Comparison of ENCODE assay signal across 12 cellular contexts in genomic region chr7:129569811-129570215, GRCh38. TPM values are rescaled to one million over a fixed set of nuclear protein-coding genes. Genes with fewer than 3 reads are reported as not detected.
A peak's percentile ranks its signal among the peaks of the same experiment; 100 is the strongest.
DNase-seq lines count a peak whose midpoint lies in the region; ATAC-seq and TF ChIP-seq lines count a peak whose summit lies in the region.
"Had no signal": no experiment of that assay in that cellular context is flagged by ENCODE, and none has a peak within 500 bp of the region (broad histone marks: within the 10 kb centered on the region; RNA-seq: fewer than 3 reads in every experiment).

No MANE protein-coding gene starts in this region.

- CTCF ChIA-PET in activated CD4-positive, alpha-beta memory T cell treated with anti-CD3 and anti-CD28 coated beads, Interleukin-2, amount 10 ng/mL, durations not matched to agents 7 days and 5 days (lab: Charles Lee) = interaction anchor here (0.7 kb wide), 1 partner anchor 73 kb away, joined by 3 read pairs; no protein-coding TSS in a partner anchor
- CTCF ChIA-PET in activated CD4-positive, alpha-beta T cell treated with anti-CD3 and anti-CD28 coated beads, Interleukin-2, amount 10 ng/mL, durations not matched to agents 7 days and 5 days (lab: Charles Lee) = no interaction called here

- no peaks in the 10 kb centered on the region for H3K27me3 ChIP-seq in SJCRH30
- H3K27me3 ChIP-seq in stomach = peaks cover 0 to 9% (median 0%) of the 10 kb centered on the region in 3 donors

- ATAC-seq in stimulated activated memory B cell treated with anti-CD40 and anti-IgM and Interleukin-4, amounts not matched to agents 10 μg/mL and 1 μg/mL and 100 μg/mL, for 72 hours = no peak

- no peak overlapping the region for H3K27ac Mint-ChIP-seq in stimulated activated memory B cell treated with anti-CD40 and anti-IgM and Interleukin-4, amounts not matched to agents 10 μg/mL and 1 μg/mL and 100 μg/mL, for 72 hours
- no peak overlapping the region for H3K27ac Mint-ChIP-seq in activated CD4-positive, alpha-beta memory T cell treated with anti-CD3 and anti-CD28 coated beads, Interleukin-2, amount 10 ng/mL, durations not matched to agents 7 days and 5 days
- no peak overlapping the region for H3K27ac Mint-ChIP-seq in activated CD4-positive, alpha-beta T cell treated with anti-CD3 and anti-CD28 coated beads, Interleukin-2, amount 10 ng/mL, durations not matched to agents 7 days and 5 days

- H3K36me3 ChIP-seq in SJCRH30 = no peaks in the 10 kb centered on the region
- no peaks in the 10 kb centered on the region for H3K36me3 ChIP-seq in stomach

- no peaks in the 10 kb centered on the region for H3K9me3 Mint-ChIP-seq in stimulated activated memory B cell treated with anti-CD40 and anti-IgM and Interleukin-4, amounts not matched to agents 10 μg/mL and 1 μg/mL and 100 μg/mL, for 72 hours
- H3K9me3 Mint-ChIP-seq in activated CD4-positive, alpha-beta memory T cell treated with anti-CD3 and anti-CD28 coated beads, Interleukin-2, amount 10 ng/mL, durations not matched to agents 7 days and 5 days = peaks cover 3% of the 10 kb centered on the region
- no peaks in the 10 kb centered on the region for H3K9me3 Mint-ChIP-seq in activated CD4-positive, alpha-beta T cell treated with anti-CD3 and anti-CD28 coated beads, Interleukin-2, amount 10 ng/mL, durations not matched to agents 7 days and 5 days

- H3K27me3 Mint-ChIP-seq in stimulated activated memory B cell treated with anti-CD40 and anti-IgM and Interleukin-4, amounts not matched to agents 10 μg/mL and 1 μg/mL and 100 μg/mL, for 72 hours = peaks cover 27% of the 10 kb centered on the region
- H3K27me3 Mint-ChIP-seq in activated CD4-positive, alpha-beta memory T cell treated with anti-CD3 and anti-CD28 coated beads, Interleukin-2, amount 10 ng/mL, durations not matched to agents 7 days and 5 days = peaks cover 21% of the 10 kb centered on the region
- H3K27me3 Mint-ChIP-seq in activated CD4-positive, alpha-beta T cell treated with anti-CD3 and anti-CD28 coated beads, Interleukin-2, amount 10 ng/mL, durations not matched to agents 7 days and 5 days = peaks cover 16% of the 10 kb centered on the region

- H3K9me3 ChIP-seq in SJCRH30 (replicated peaks) (peaks cover 4% of the 10 kb centered on the region; the same call in 1 of the 2 replicates), stomach (peaks cover 0 to 5% (median 0%) of the 10 kb centered on the region in 4 donors)

- no peak for TF ChIP-seq EP300 in stomach (IDR thresholded peaks at IDR 0.05)

- POLR2A ChIA-PET in activated CD4-positive, alpha-beta memory T cell treated with anti-CD3 and anti-CD28 coated beads, Interleukin-2, amount 10 ng/mL, durations not matched to agents 7 days and 5 days (lab: Charles Lee) = no interaction called here
- POLR2A ChIA-PET in activated CD4-positive, alpha-beta T cell treated with anti-CD3 and anti-CD28 coated beads, Interleukin-2, amount 10 ng/mL, durations not matched to agents 7 days and 5 days (lab: Charles Lee) = no interaction called here

- 53 to 66% (median 58%) methylated on average over 2 of the region's 2 CpGs for WGBS in stomach, 5 donors

- H3K27ac ChIP-seq in SJCRH30 = peak overlapping the region; percentile 60
- no peak overlapping the region for H3K27ac ChIP-seq in stomach
- H3K27ac ChIP-seq: 22Rv1 had no signal

- TF ChIP-seq CTCF in fibroblast of the aortic adventitia (IDR thresholded peaks at IDR 0.05; ENCODE audit: insufficient read depth, low read length) = no peak
- TF ChIP-seq CTCF in stomach (IDR thresholded peaks at IDR 0.05) = no peak

- no peak overlapping the region for H3K4me3 Mint-ChIP-seq in stimulated activated memory B cell treated with anti-CD40 and anti-IgM and Interleukin-4, amounts not matched to agents 10 μg/mL and 1 μg/mL and 100 μg/mL, for 72 hours
- no peak overlapping the region for H3K4me3 Mint-ChIP-seq in activated CD4-positive, alpha-beta memory T cell treated with anti-CD3 and anti-CD28 coated beads, Interleukin-2, amount 10 ng/mL, durations not matched to agents 7 days and 5 days
- H3K4me3 Mint-ChIP-seq in activated CD4-positive, alpha-beta T cell treated with anti-CD3 and anti-CD28 coated beads, Interleukin-2, amount 10 ng/mL, durations not matched to agents 7 days and 5 days = no peak overlapping the region

- peaks cover 25% of the 10 kb centered on the region for H3K4me1 ChIP-seq in SJCRH30
- no peaks in the 10 kb centered on the region for H3K4me1 ChIP-seq in stomach

- intact Hi-C loops in stomach (cut with DNase I; ENCODE audit: low total_unique reads) = no loop called here

- H3K4me3 ChIP-seq in SJCRH30 (no peak overlapping the region), fibroblast of the aortic adventitia (ENCODE audit: low read depth, low read length) (no peak overlapping the region), stomach (no peak overlapping the region)

- DNase-seq in DMS53 (lab: John Stamatoyannopoulos, UW) (peak; percentile 59), DMS53 treated with DMSO at 0.1 percent for 48 hours (lab: John Stamatoyannopoulos, UW; ENCODE audit: unreplicated experiment) (no peak), SJCRH30 (peak; percentile 78 to 86), fibroblast of the aortic adventitia (ENCODE audit: low read depth) (peak; percentile 98), stomach (peak; percentile 30)
- DNase-seq in activated CD4-positive, alpha-beta memory T cell treated with anti-CD3 and anti-CD28 coated beads, Interleukin-2, amount 10 ng/mL, durations not matched to agents 7 days and 5 days = no peak
- no peak for DNase-seq in activated CD4-positive, alpha-beta T cell treated with anti-CD3 and anti-CD28 coated beads, Interleukin-2, amount 10 ng/mL, durations not matched to agents 7 days and 5 days
- DNase-seq: NCI-H1436; Right ventricle myocardium superior; stimulated activated CD8-positive, alpha-beta memory T cell treated with anti-CD3 and anti-CD28 coated beads, Interleukin-4, amount 100 ng/mL, for 48 hours had no signal

- peaks cover 5% of the 10 kb centered on the region for H3K4me1 Mint-ChIP-seq in stimulated activated memory B cell treated with anti-CD40 and anti-IgM and Interleukin-4, amounts not matched to agents 10 μg/mL and 1 μg/mL and 100 μg/mL, for 72 hours
- H3K4me1 Mint-ChIP-seq in activated CD4-positive, alpha-beta memory T cell treated with anti-CD3 and anti-CD28 coated beads, Interleukin-2, amount 10 ng/mL, durations not matched to agents 7 days and 5 days = peaks cover 3% of the 10 kb centered on the region
- H3K4me1 Mint-ChIP-seq in activated CD4-positive, alpha-beta T cell treated with anti-CD3 and anti-CD28 coated beads, Interleukin-2, amount 10 ng/mL, durations not matched to agents 7 days and 5 days = no peaks in the 10 kb centered on the region

- no peaks in the 10 kb centered on the region for H3K36me3 Mint-ChIP-seq in stimulated activated memory B cell treated with anti-CD40 and anti-IgM and Interleukin-4, amounts not matched to agents 10 μg/mL and 1 μg/mL and 100 μg/mL, for 72 hours
- H3K36me3 Mint-ChIP-seq in activated CD4-positive, alpha-beta memory T cell treated with anti-CD3 and anti-CD28 coated beads, Interleukin-2, amount 10 ng/mL, durations not matched to agents 7 days and 5 days (ENCODE audit: low read depth) = peaks cover 6% of the 10 kb centered on the region
- H3K36me3 Mint-ChIP-seq in activated CD4-positive, alpha-beta T cell treated with anti-CD3 and anti-CD28 coated beads, Interleukin-2, amount 10 ng/mL, durations not matched to agents 7 days and 5 days (ENCODE audit: low read depth) = no peaks in the 10 kb centered on the region

- TF ChIP-seq POLR2A in stomach (IDR thresholded peaks at IDR 0.05) = no peak

RNA-seq across cellular contexts. Expression of gene NRF1, which starts 41.7 kb away (rescaled TPM):
- total RNA-seq in SJCRH30 (2014; rRNA removed; shearing (Covaris generic)) = 11.8 and 14.0 TPM in 2 replicates
- total RNA-seq in fibroblast of the aortic adventitia (ENCODE audit: low replicate concordance) = 2.9 and 14.0 TPM in 2 replicates
- total RNA-seq in stomach = 10 to 100 TPM in 4 of 5 donors, 1 to 10 TPM in 1; 3.2 to 58.3 (median 18.9) TPM
- polyA plus RNA-seq in stomach = 1 to 10 TPM; 4.6 to 8.1 (median 5.0) TPM
- total RNA-seq in activated CD4-positive, alpha-beta memory T cell treated with anti-CD3 and anti-CD28 coated beads, Interleukin-2, amount 10 ng/mL, durations not matched to agents 7 days and 5 days = 10 to 100 TPM; 21.9 to 24.7 TPM
- total RNA-seq in activated CD4-positive, alpha-beta T cell treated with anti-CD3 and anti-CD28 coated beads, Interleukin-2, amount 10 ng/mL, durations not matched to agents 7 days and 5 days = 10 to 100 TPM; 25.9 to 28.7 TPM

Comparison
In these comparisons a context has a peak if more than half of its experiments do, and no peak if none do; other contexts are left out.
1. DNase-seq: peak in DMS53 (single experiment), SJCRH30 (2 of 2), fibroblast of the aortic adventitia (single experiment) and stomach (single experiment); none in DMS53 treated with DMSO at 0.1 percent for 48 hours (single experiment), activated CD4-positive, alpha-beta memory T cell treated with anti-CD3 and anti-CD28 coated beads, Interleukin-2, amount 10 ng/mL, durations not matched to agents 7 days and 5 days (single experiment) and activated CD4-positive, alpha-beta T cell treated with anti-CD3 and anti-CD28 coated beads, Interleukin-2, amount 10 ng/mL, durations not matched to agents 7 days and 5 days (single experiment).